Comparison of ENCODE assay signal across 12 cellular contexts in genomic region chr17:61338000-61338864, GRCh38.
DNase-seq lines count a peak whose midpoint lies in the region; ATAC-seq and TF ChIP-seq lines count a peak whose summit lies in the region.
"Had no signal": no experiment of that assay in that cellular context is flagged by ENCODE, and none has a peak within 500 bp of the region (broad histone marks: within the 10 kb centered on the region; RNA-seq: fewer than 3 reads in every experiment).

No MANE protein-coding gene starts in this region.

- peak overlapping the region; percentile 85 for H2AK5ac ChIP-seq in IMR-90 (ENCODE audit: low read depth, low read length)

- peak overlapping the region; percentile 91 for H3K4ac ChIP-seq in IMR-90 (ENCODE audit: low read depth, low read length)

- no peak for TF ChIP-seq POLR2A in IMR-90 (IDR thresholded peaks at IDR 0.05; ENCODE audit: low read depth, low read length)

- POLR2A ChIA-PET in IMR-90 (lab: Charles Lee; ENCODE audit: unreplicated experiment) = interaction anchor here (0.6 kb wide), 1 partner anchor 83 kb away, joined by 8 read pairs; no protein-coding TSS in a partner anchor

- H2AK9ac ChIP-seq in IMR-90 (replicated peaks; ENCODE audit: low read depth, low read length, poor library complexity) = peak overlapping the region; percentile 38

- H3K4me3 ChIP-seq in IMR-90 (ENCODE audit: insufficient read depth, low read depth, low read length) (no peak overlapping the region), osteoblast (ENCODE audit: insufficient read depth, low read length) (peak overlapping the region; percentile 9)

- H3K4me2 ChIP-seq in IMR-90 (ENCODE audit: low read depth, low read length) (peak overlapping the region; percentile 74), osteoblast (ENCODE audit: insufficient read depth, low read length) (peak overlapping the region; percentile 62)

- peaks cover 0 to 29% of the 10 kb centered on the region in 2 experiments; a peak in 3 of 4 replicates for H3K79me1 ChIP-seq in IMR-90 (ENCODE audit: low read depth in 1 of 2, low read length in 2 of 2)

- H3K56ac ChIP-seq in IMR-90 (ENCODE audit: extremely low read depth, insufficient read depth, low read length) = peak overlapping the region; percentile 80

- DNase-seq in AG08396 (ENCODE audit: low spot score) (peak; percentile 64), IMR-90 (peak; percentile 91), chondrocyte (ENCODE audit: low spot score) (no peak), osteoblast (ENCODE audit: insufficient read length, low spot score, missing footprints) (no peak), activated gamma-delta T cell (lab: John Stamatoyannopoulos, UW) (no peak), NCI-H526 (lab: John Stamatoyannopoulos, UW) (no peak), dermis blood vessel endothelial cell (no peak)
- no peak for DNase-seq in activated CD4-positive, alpha-beta T cell treated with anti-CD3 and anti-CD28 coated beads, Interleukin-2, amount 10 ng/mL, durations not matched to agents 24 days and 14 days
- DNase-seq: activated T-cell treated with anti-CD3 and anti-CD28 coated beads, Interleukin-2, amount 50 U/mL, for 1 hour; left colon; stimulated activated naive B cell treated with anti-CD40 and anti-IgM and Interleukin-4, amounts not matched to agents 10 μg/mL and 1 μg/mL and 100 μg/mL, for 72 hours had no signal

- H3K27me3 ChIP-seq in IMR-90 (ENCODE audit: control insufficient read depth, insufficient read depth, low read length) (no peaks in the 10 kb centered on the region), osteoblast (ENCODE audit: insufficient read depth, low read length) (no peaks in the 10 kb centered on the region)

- in situ Hi-C loops in IMR-90 (cut with MboI; ENCODE audit: low sequenced_read_pairs) = no loop called here

- dilution Hi-C loops in IMR-90 (cut with HindIII; ENCODE audit: low sequenced_read_pairs, unreplicated experiment) = no loop called here

- WGBS in IMR-90 (ENCODE audit: extremely low coverage in 2 of 2, insufficient read length in 1 of 2), 2 experiments = no CpG with 5 or more reads among the region's 12 CpGs

- no TSS peak for BruUV-seq in IMR-90 (replicated peaks; lab: Mats Ljungman, UMichigan)

- peaks cover 30% of the 10 kb centered on the region for H3K4me1 Mint-ChIP-seq in chondrocyte (ENCODE audit: low read depth)
- H3K4me1 Mint-ChIP-seq in activated CD4-positive, alpha-beta T cell treated with anti-CD3 and anti-CD28 coated beads, Interleukin-2, amount 10 ng/mL, durations not matched to agents 24 days and 14 days = no peaks in the 10 kb centered on the region
- H3K4me1 Mint-ChIP-seq: stimulated activated naive B cell treated with anti-CD40 and anti-IgM and Interleukin-4, amounts not matched to agents 10 μg/mL and 1 μg/mL and 100 μg/mL, for 72 hours had no signal

- TF ChIP-seq RAD21 in IMR-90 (IDR thresholded peaks at IDR 0.05; ENCODE audit: low read length) = peak; percentile 21

- H3K23ac ChIP-seq in IMR-90 (ENCODE audit: low read depth, low read length) = peak overlapping the region; percentile 83

- H3K9ac ChIP-seq in IMR-90 (ENCODE audit: low read depth, low read length) = peak overlapping the region; percentile 27; the same call in 1 of the 2 replicates

- H2BK20ac ChIP-seq in IMR-90 (ENCODE audit: low read depth, low read length) = peak overlapping the region; percentile 91

- H3K79me2 ChIP-seq in osteoblast (ENCODE audit: insufficient read depth, low read length) = no peaks in the 10 kb centered on the region

- peak overlapping the region; percentile 0 for H3K4me3 Mint-ChIP-seq in chondrocyte (ENCODE audit: unreplicated experiment)
- H3K4me3 Mint-ChIP-seq in activated CD4-positive, alpha-beta T cell treated with anti-CD3 and anti-CD28 coated beads, Interleukin-2, amount 10 ng/mL, durations not matched to agents 24 days and 14 days = no peak overlapping the region
- H3K4me3 Mint-ChIP-seq: stimulated activated naive B cell treated with anti-CD40 and anti-IgM and Interleukin-4, amounts not matched to agents 10 μg/mL and 1 μg/mL and 100 μg/mL, for 72 hours; T-helper 2 cell treated with Interferon-gamma antibody and Interleukin-4, amounts not matched to agents 5 μg/mL and 100 μg/mL, for 36 hours had no signal

- H2BK15ac ChIP-seq in IMR-90 (ENCODE audit: low read depth, low read length) = peak overlapping the region; percentile 96

- ATAC-seq in IMR-90 (ENCODE audit: low read depth) = peak; percentile 81
- ATAC-seq: left colon; stimulated activated naive B cell treated with anti-CD40 and anti-IgM and Interleukin-4, amounts not matched to agents 10 μg/mL and 1 μg/mL and 100 μg/mL, for 72 hours had no signal

- TF ChIP-seq CTCF in IMR-90 (conservative IDR thresholded peaks at IDR 0.05; ENCODE audit: low read depth, low read length) = no peak
- TF ChIP-seq CTCF in chondrocyte (IDR thresholded peaks at IDR 0.05) = no peak
- TF ChIP-seq CTCF in osteoblast (IDR thresholded peaks at IDR 0.05; ENCODE audit: extremely low read depth, low read depth, low read length) = no peak

- no peaks in the 10 kb centered on the region for H3K9me3 Mint-ChIP-seq in chondrocyte (ENCODE audit: low read depth)
- H3K9me3 Mint-ChIP-seq in activated CD4-positive, alpha-beta T cell treated with anti-CD3 and anti-CD28 coated beads, Interleukin-2, amount 10 ng/mL, durations not matched to agents 24 days and 14 days = no peaks in the 10 kb centered on the region
- H3K9me3 Mint-ChIP-seq: stimulated activated naive B cell treated with anti-CD40 and anti-IgM and Interleukin-4, amounts not matched to agents 10 μg/mL and 1 μg/mL and 100 μg/mL, for 72 hours; T-helper 2 cell treated with Interferon-gamma antibody and Interleukin-4, amounts not matched to agents 5 μg/mL and 100 μg/mL, for 36 hours had no signal

- peak overlapping the region; percentile 97 for H4K5ac ChIP-seq in IMR-90 (ENCODE audit: low read depth, low read length)

- CTCF ChIA-PET in IMR-90 (lab: Yijun Ruan, JAX) = interaction anchor here (1.1 kb wide), 1 partner anchor 30 kb away, joined by 3 read pairs; no protein-coding TSS in a partner anchor

- peak overlapping the region; percentile 84 for H3K27ac ChIP-seq in IMR-90 (ENCODE audit: insufficient read depth, low read length)
- peak overlapping the region; percentile 86 for H3K27ac ChIP-seq in osteoblast (ENCODE audit: low read depth, low read length)

- H4K8ac ChIP-seq in IMR-90 (ENCODE audit: low read depth in 2 of 2, low read length in 2 of 2) = peak overlapping the region; percentile 49 to 63

- H3K9me1 ChIP-seq in IMR-90 (ENCODE audit: insufficient read depth, low read length) = peaks cover 34% of the 10 kb centered on the region

- intact Hi-C loops in IMR-90 (cut with micrococcal nuclease) = no loop called here
- intact Hi-C loops in activated CD4-positive, alpha-beta T cell treated with anti-CD3 and anti-CD28 coated beads, Interleukin-2, amount 10 ng/mL, durations not matched to agents 24 days and 14 days (cut with micrococcal nuclease) = no loop called here

- no peaks in the 10 kb centered on the region for H3K27me3 Mint-ChIP-seq in chondrocyte (ENCODE audit: low read depth)
- peaks cover 6% of the 10 kb centered on the region for H3K27me3 Mint-ChIP-seq in activated CD4-positive, alpha-beta T cell treated with anti-CD3 and anti-CD28 coated beads, Interleukin-2, amount 10 ng/mL, durations not matched to agents 24 days and 14 days
- H3K27me3 Mint-ChIP-seq: stimulated activated naive B cell treated with anti-CD40 and anti-IgM and Interleukin-4, amounts not matched to agents 10 μg/mL and 1 μg/mL and 100 μg/mL, for 72 hours had no signal

- H3K36me3 Mint-ChIP-seq in chondrocyte (ENCODE audit: low read depth) = no peaks in the 10 kb centered on the region
- no peaks in the 10 kb centered on the region for H3K36me3 Mint-ChIP-seq in activated CD4-positive, alpha-beta T cell treated with anti-CD3 and anti-CD28 coated beads, Interleukin-2, amount 10 ng/mL, durations not matched to agents 24 days and 14 days (ENCODE audit: low read depth)
- H3K36me3 Mint-ChIP-seq: stimulated activated naive B cell treated with anti-CD40 and anti-IgM and Interleukin-4, amounts not matched to agents 10 μg/mL and 1 μg/mL and 100 μg/mL, for 72 hours had no signal

- peak overlapping the region; percentile 93 for H3K14ac ChIP-seq in IMR-90 (replicated peaks; ENCODE audit: low read depth, low read length)

- H3K9me3 ChIP-seq in IMR-90 (ENCODE audit: control insufficient read depth, insufficient read depth, low read length) (no peaks in the 10 kb centered on the region), osteoblast (ENCODE audit: low read depth, low read length) (no peaks in the 10 kb centered on the region)

- H2BK5ac ChIP-seq in IMR-90 (ENCODE audit: low read depth, low read length, poor library complexity, severe bottlenecking) = peak overlapping the region; percentile 98

- H3K27ac Mint-ChIP-seq in chondrocyte (ENCODE audit: unreplicated experiment) = peak overlapping the region; percentile 72
- H3K27ac Mint-ChIP-seq in activated CD4-positive, alpha-beta T cell treated with anti-CD3 and anti-CD28 coated beads, Interleukin-2, amount 10 ng/mL, durations not matched to agents 24 days and 14 days = no peak overlapping the region
- H3K27ac Mint-ChIP-seq: stimulated activated naive B cell treated with anti-CD40 and anti-IgM and Interleukin-4, amounts not matched to agents 10 μg/mL and 1 μg/mL and 100 μg/mL, for 72 hours; T-helper 2 cell treated with Interferon-gamma antibody and Interleukin-4, amounts not matched to agents 5 μg/mL and 100 μg/mL, for 36 hours had no signal

- H2BK120ac ChIP-seq in IMR-90 (ENCODE audit: low read depth, low read length) = peak overlapping the region; percentile 95

- peak overlapping the region; percentile 91 for H4K91ac ChIP-seq in IMR-90 (ENCODE audit: insufficient read depth, low read depth, low read length)

- H2AFZ ChIP-seq in IMR-90 (replicated peaks; ENCODE audit: low read length, poor library complexity) (peak overlapping the region; percentile 65), osteoblast (ENCODE audit: low read length) (no peak overlapping the region)

- peaks cover 37% of the 10 kb centered on the region for H3K4me1 ChIP-seq in IMR-90 (ENCODE audit: control insufficient read depth, insufficient read depth, low read length)
- peaks cover 59% of the 10 kb centered on the region for H3K4me1 ChIP-seq in osteoblast (ENCODE audit: insufficient read depth, low read length)

- no peaks in the 10 kb centered on the region for H4K20me1 ChIP-seq in IMR-90 (ENCODE audit: insufficient read depth, low read length)
- no peaks in the 10 kb centered on the region for H4K20me1 ChIP-seq in osteoblast (ENCODE audit: insufficient read depth, low read length)

- peak overlapping the region; percentile 97 for H3K18ac ChIP-seq in IMR-90 (ENCODE audit: low read depth, low read length)

- no peaks in the 10 kb centered on the region for H3K36me3 ChIP-seq in IMR-90 (ENCODE audit: control insufficient read depth, insufficient read depth, low read length)
- H3K36me3 ChIP-seq in osteoblast (ENCODE audit: insufficient read depth, low read length) = no peaks in the 10 kb centered on the region

TF ChIP-seq in IMR-90, 13 proteins besides CTCF, POLR2A, EP300 and RAD21 (continues in another document):
- peak; percentile 75 for TF ChIP-seq FOS (IDR thresholded peaks at IDR 0.05; ENCODE audit: low read depth, low read length)
- peak; percentile 21; the same call in 1 of the 2 replicates for TF ChIP-seq SMC3 (IDR thresholded peaks at IDR 0.05; ENCODE audit: low read depth, low read length)
- TF ChIP-seq MAFK (IDR thresholded peaks at IDR 0.05; ENCODE audit: low read depth, low read length) = peak; percentile 70
- no peak for TF ChIP-seq RFX5 (IDR thresholded peaks at IDR 0.05; ENCODE audit: low read depth, low read length)

Comparison
In these comparisons a context has a peak if more than half of its experiments do, and no peak if none do; other contexts are left out.
1. DNase-seq: peak in AG08396 (single experiment) and IMR-90 (single experiment); none in chondrocyte (single experiment), osteoblast (single experiment), activated CD4-positive, alpha-beta T cell treated with anti-CD3 and anti-CD28 coated beads, Interleukin-2, amount 10 ng/mL, durations not matched to agents 24 days and 14 days (single experiment), activated gamma-delta T cell (single experiment), NCI-H526 (0 of 2) and dermis blood vessel endothelial cell (single experiment).